Comparison of ENCODE assay signal across 23 cellular contexts in the genomic region with DNA sequence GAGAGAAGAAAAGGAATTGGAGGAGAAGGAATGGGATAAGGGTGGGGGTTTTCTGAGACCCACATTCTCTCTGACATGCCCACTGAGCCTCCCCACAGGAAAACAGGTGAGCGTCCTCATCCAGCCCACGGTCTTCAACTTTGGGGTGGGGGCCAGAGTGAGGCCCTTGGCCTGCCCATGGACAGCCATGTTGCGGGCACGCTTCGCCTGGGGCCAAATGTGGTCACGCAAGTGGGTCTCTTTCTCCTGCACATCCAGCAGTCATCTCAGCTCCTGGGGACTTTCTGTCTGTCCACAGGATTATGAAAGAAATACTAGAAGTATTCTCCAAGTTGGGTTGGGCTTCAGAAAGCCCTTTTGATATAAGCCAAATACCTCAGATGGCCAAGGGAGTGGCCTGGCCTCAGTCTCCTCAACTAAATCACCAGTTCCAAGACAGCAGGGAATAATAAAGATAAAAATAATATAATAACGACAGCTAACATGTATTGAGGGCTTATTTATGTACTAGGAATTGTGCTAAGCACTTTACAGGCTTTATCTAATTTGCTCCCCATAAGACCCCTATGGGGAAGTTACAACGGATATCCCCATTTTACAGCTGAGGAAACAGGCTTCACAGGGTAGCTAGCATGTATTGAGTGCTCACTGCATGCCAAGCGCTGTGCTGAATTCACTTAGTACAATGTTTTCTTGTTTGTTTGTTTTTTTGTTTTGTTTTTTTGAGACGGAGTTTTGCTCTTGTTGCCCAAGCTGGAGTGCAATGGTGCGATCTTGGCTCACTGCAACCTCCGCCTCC. TPM values are rescaled to one million over a fixed set of nuclear protein-coding genes. Genes with fewer than 3 reads are reported as not detected.
"Had no signal": no experiment of that assay in that cellular context is flagged by ENCODE, and none has a peak within 500 bp of the region (broad histone marks: within the 10 kb centered on the region; RNA-seq: fewer than 3 reads in every experiment).

No MANE protein-coding gene starts in this region.

- H3K27ac ChIP-seq: foreskin keratinocyte, parathyroid adenoma, right lobe of liver, suprapubic skin, transverse colon, vagina had no signal

- H3K9me3 ChIP-seq: right lobe of liver, suprapubic skin, transverse colon, vagina had no signal

- H3K27ac Mint-ChIP-seq: activated CD4-positive, alpha-beta T cell treated with anti-CD3 and anti-CD28 coated beads, Interleukin-2, amount 10 ng/mL, durations not matched to agents 7 days and 5 days; activated CD8-positive, alpha-beta T cell treated with anti-CD3 and anti-CD28 coated beads, Interleukin-2, amount 10 ng/mL, durations not matched to agents 7 days and 5 days; activated naive CD4-positive, alpha-beta T cell treated with anti-CD3 and anti-CD28 coated beads for 36 hours; activated T-cell treated with anti-CD3 and anti-CD28 coated beads, Interleukin-2, amount 50 U/mL, for 24 hours; effector memory CD8-positive, alpha-beta T cell; stimulated activated naive CD8-positive, alpha-beta T cell treated with anti-CD3 and anti-CD28 coated beads, Interleukin-15, amount 100 ng/mL, for 72 hours; T-helper 2 cell treated with Interferon-gamma antibody and Interleukin-4, amounts not matched to agents 5 μg/mL and 100 μg/mL, for 36 hours had no signal

- H3K4me3 ChIP-seq: lung, right lobe of liver, suprapubic skin, transverse colon, vagina had no signal

- H3K9ac ChIP-seq: parathyroid adenoma had no signal

- H3K36me3 ChIP-seq: right lobe of liver, suprapubic skin, transverse colon, vagina had no signal

- H3K36me3 Mint-ChIP-seq: brain had no signal

- H3K4me1 ChIP-seq: foreskin keratinocyte had no signal

- DNase-seq: activated CD4-positive, alpha-beta T cell treated with anti-CD3 and anti-CD28 coated beads, Interleukin-2, amount 10 ng/mL, durations not matched to agents 7 days and 5 days; activated CD8-positive, alpha-beta T cell treated with anti-CD3 and anti-CD28 coated beads, Interleukin-2, amount 10 ng/mL, durations not matched to agents 7 days and 5 days; activated naive CD4-positive, alpha-beta T cell treated with anti-CD3 and anti-CD28 coated beads for 36 hours; activated T-cell treated with anti-CD3 and anti-CD28 coated beads, Interleukin-2, amount 50 U/mL, for 24 hours; anterior cingulate cortex; effector memory CD8-positive, alpha-beta T cell; foreskin keratinocyte; hippocampal formation; kidney; right lobe of liver; small intestine; stimulated activated CD4-positive, alpha-beta T cell treated with anti-CD3 and anti-CD28 coated beads, Interleukin-15, amount 100 ng/mL, for 24 hours; stimulated activated CD4-positive, alpha-beta T cell treated with anti-CD3 and anti-CD28 coated beads, Interleukin-2, amount 100 ng/mL, for 48 hours; stimulated activated naive CD8-positive, alpha-beta T cell treated with anti-CD3 and anti-CD28 coated beads, Interleukin-15, amount 100 ng/mL, for 72 hours; transverse colon had no signal

- H3K27me3 ChIP-seq: vagina had no signal

- H2AFZ ChIP-seq: parathyroid adenoma had no signal

- H3K9me3 Mint-ChIP-seq: activated CD4-positive, alpha-beta T cell treated with anti-CD3 and anti-CD28 coated beads, Interleukin-2, amount 10 ng/mL, durations not matched to agents 7 days and 5 days; activated naive CD4-positive, alpha-beta T cell treated with anti-CD3 and anti-CD28 coated beads for 36 hours; activated T-cell treated with anti-CD3 and anti-CD28 coated beads, Interleukin-2, amount 50 U/mL, for 24 hours; effector memory CD8-positive, alpha-beta T cell; stimulated activated naive CD8-positive, alpha-beta T cell treated with anti-CD3 and anti-CD28 coated beads, Interleukin-15, amount 100 ng/mL, for 72 hours; T-helper 2 cell treated with Interferon-gamma antibody and Interleukin-4, amounts not matched to agents 5 μg/mL and 100 μg/mL, for 36 hours had no signal

- H3K79me2 ChIP-seq: parathyroid adenoma had no signal

- H3K4me3 Mint-ChIP-seq: activated CD4-positive, alpha-beta T cell treated with anti-CD3 and anti-CD28 coated beads, Interleukin-2, amount 10 ng/mL, durations not matched to agents 7 days and 5 days; activated CD8-positive, alpha-beta T cell treated with anti-CD3 and anti-CD28 coated beads, Interleukin-2, amount 10 ng/mL, durations not matched to agents 7 days and 5 days; activated naive CD4-positive, alpha-beta T cell treated with anti-CD3 and anti-CD28 coated beads for 36 hours; activated T-cell treated with anti-CD3 and anti-CD28 coated beads, Interleukin-2, amount 50 U/mL, for 24 hours; effector memory CD8-positive, alpha-beta T cell; T-helper 2 cell treated with Interferon-gamma antibody and Interleukin-4, amounts not matched to agents 5 μg/mL and 100 μg/mL, for 36 hours had no signal

RNA-seq across cellular contexts. Expression of a gene that starts 57.2 kb away (rescaled TPM):
- total RNA-seq: activated CD4-positive, alpha-beta T cell treated with anti-CD3 and anti-CD28 coated beads, Interleukin-2, amount 10 ng/mL, durations not matched to agents 7 days and 5 days; activated CD8-positive, alpha-beta T cell treated with anti-CD3 and anti-CD28 coated beads, Interleukin-2, amount 10 ng/mL, durations not matched to agents 7 days and 5 days; activated naive CD4-positive, alpha-beta T cell treated with anti-CD3 and anti-CD28 coated beads for 36 hours; dermis microvascular lymphatic vessel endothelial cell; foreskin keratinocyte; kidney; left lobe of liver; right lobe of liver; suprapubic skin; transverse colon; vagina had no signal
- polyA plus RNA-seq: foreskin keratinocyte, small intestine had no signal
